8 cellular contexts compared by ENCODE assay signal in the genomic region with DNA sequence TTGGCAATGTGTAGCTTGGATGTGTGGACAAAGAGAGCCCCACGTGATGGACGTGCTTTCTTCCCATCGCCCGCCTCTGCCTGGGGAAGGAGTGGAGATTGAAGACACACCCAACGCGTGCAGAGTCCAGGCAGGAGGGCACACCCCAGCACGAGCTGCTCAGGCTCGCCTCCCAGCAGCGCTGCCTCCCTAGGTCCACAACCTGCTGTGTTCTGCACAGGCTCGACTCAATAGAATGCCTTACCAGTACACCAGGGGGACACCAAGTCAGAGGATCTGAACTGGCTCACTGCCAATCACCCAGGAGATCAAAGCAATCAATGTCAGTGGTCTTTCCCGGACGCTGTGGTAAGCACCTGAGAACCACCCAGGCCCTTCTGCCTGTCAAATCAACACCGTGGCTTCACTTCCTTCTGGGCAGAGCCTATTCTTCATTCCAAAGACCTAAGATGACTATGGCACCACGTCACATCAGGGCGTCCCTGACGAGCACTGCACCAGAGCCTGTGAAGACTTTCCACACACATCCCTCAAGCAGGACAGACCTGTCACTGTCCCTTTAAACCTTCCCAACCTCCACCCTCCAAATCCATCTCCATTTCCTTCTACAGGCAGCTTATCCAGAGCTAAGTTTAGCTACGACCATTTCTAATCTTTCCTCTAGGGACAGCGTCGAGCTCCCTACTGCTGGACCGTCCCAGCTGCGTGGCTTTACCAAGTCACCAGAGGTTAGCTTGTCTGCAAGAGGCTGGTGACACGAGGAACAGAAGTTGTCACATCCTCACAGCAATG.
DNase-seq lines count a peak whose midpoint lies in the region; ATAC-seq and TF ChIP-seq lines count a peak whose summit lies in the region.

No MANE protein-coding gene starts in this region.

- DNase-seq in DMS53 treated with DMSO at 0.1 percent for 48 hours (lab: John Stamatoyannopoulos, UW; ENCODE audit: unreplicated experiment), result peak; percentile 28
- peak; percentile 87 for DNase-seq in LHCN-M2 (ENCODE audit: low read depth)
- DNase-seq in SKM-1 treated with dmso at 0.1 percent for 144 hours (lab: John Stamatoyannopoulos, UW; ENCODE audit: unreplicated experiment), result peak; percentile 18
- peak; percentile 58 for DNase-seq in fibroblast of pulmonary artery (ENCODE audit: low read depth)
- DNase-seq in neural crest cell (ENCODE audit: low read depth, low spot score), result peak; percentile 28

- H3K4me3 ChIP-seq in fibroblast of pulmonary artery (replicated peaks; ENCODE audit: low read depth, low read length), result no peak overlapping the region

- H3K27ac Mint-ChIP-seq in neural crest cell (ENCODE audit: unreplicated experiment), result no peak overlapping the region

- no peak for ATAC-seq in GM21381 (IDR thresholded peaks at IDR 0.05; ENCODE audit: unreplicated experiment)
- ATAC-seq in HG03432 (IDR thresholded peaks at IDR 0.05; ENCODE audit: unreplicated experiment), result no peak
- no peak for ATAC-seq in GM18868 (IDR thresholded peaks at IDR 0.05; ENCODE audit: unreplicated experiment)

- H3K27me3 Mint-ChIP-seq in neural crest cell (ENCODE audit: low read depth), result no peaks in the 10 kb centered on the region

- H3K4me1 Mint-ChIP-seq in neural crest cell, result peaks cover 47% of the 10 kb centered on the region

- H3K9me3 Mint-ChIP-seq in neural crest cell, result no peaks in the 10 kb centered on the region

- no peak overlapping the region for H3K4me3 Mint-ChIP-seq in neural crest cell

- TF ChIP-seq CTCF in fibroblast of pulmonary artery (IDR thresholded peaks at IDR 0.05; ENCODE audit: low read length, missing control alignments), result peak; percentile 40
- peak; percentile 60 for TF ChIP-seq CTCF in neural crest cell (conservative IDR thresholded peaks at IDR 0.05)

- H3K36me3 Mint-ChIP-seq in neural crest cell (ENCODE audit: low read depth), result peaks cover 13% of the 10 kb centered on the region

Comparison
In these comparisons a context has a peak if more than half of its experiments do, and no peak if none do; other contexts are left out.
1. DNase-seq: peak in every context shown above with its lines; median percentile 87 in LHCN-M2; 58 in fibroblast of pulmonary artery; 28 in DMS53 treated with DMSO at 0.1 percent for 48 hours; 28 in neural crest cell; 18 in SKM-1 treated with dmso at 0.1 percent for 144 hours.